Comparison of ENCODE assay signal across 19 cellular contexts in genomic region chr1:91879739-91880138, GRCh38. TPM values are rescaled to one million over a fixed set of nuclear protein-coding genes. Genes with fewer than 3 reads are reported as not detected.
DNase-seq lines count a peak whose midpoint lies in the region; ATAC-seq and TF ChIP-seq lines count a peak whose summit lies in the region.
"Had no signal": no experiment of that assay in that cellular context is flagged by ENCODE, and none has a peak within 500 bp of the region (broad histone marks: within the 10 kb centered on the region; RNA-seq: fewer than 3 reads in every experiment).

No MANE protein-coding gene starts in this region.

- peak overlapping the region; percentile 32 for H3K27ac Mint-ChIP-seq in T-helper 17 cell
- no peak overlapping the region for H3K27ac Mint-ChIP-seq in HFFc6
- H3K27ac Mint-ChIP-seq: IgD-negative memory B cell had no signal

- H3K36me3 ChIP-seq in mesenchymal stem cell (ENCODE audit: control insufficient read depth in 1 of 2, insufficient read depth in 2 of 2, low read depth in 1 of 2, low read length in 2 of 2), result peaks cover 0 to 30% of the 10 kb centered on the region in 2 experiments
- H3K36me3 ChIP-seq: BLaER1 had no signal

- H3K4me1 ChIP-seq in mesenchymal stem cell (ENCODE audit: control insufficient read depth, insufficient read depth, low read depth, low read length), result peaks cover 2% of the 10 kb centered on the region

- peak overlapping the region; percentile 50 for H3K9ac ChIP-seq in mesenchymal stem cell (ENCODE audit: low read length)
- H3K9ac ChIP-seq: BLaER1 had no signal

- ATAC-seq in T-helper 17 cell (no peak), HG03097 (IDR thresholded peaks at IDR 0.05; ENCODE audit: low FRiP score, unreplicated experiment) (no peak)
- ATAC-seq: PC-3 had no signal

- H3K27ac ChIP-seq in mesenchymal stem cell (ENCODE audit: low read length, poor library complexity, severe bottlenecking), result no peak overlapping the region
- H3K27ac ChIP-seq: BLaER1 had no signal

- peaks cover 48% of the 10 kb centered on the region for H3K4me1 Mint-ChIP-seq in T-helper 17 cell
- H3K4me1 Mint-ChIP-seq in HFFc6 (ENCODE audit: low read depth), result peaks cover 43% of the 10 kb centered on the region

- H4K8ac ChIP-seq in mesenchymal stem cell (ENCODE audit: low read length), result no peak overlapping the region

- no peak overlapping the region for H2BK5ac ChIP-seq in mesenchymal stem cell (ENCODE audit: low read depth, low read length, poor library complexity, severe bottlenecking)

- no peaks in the 10 kb centered on the region for H3K27me3 ChIP-seq in mesenchymal stem cell (ENCODE audit: control insufficient read depth in 1 of 2, insufficient read depth in 1 of 2, low read length in 2 of 2)

- no peaks in the 10 kb centered on the region for H3K9me3 Mint-ChIP-seq in HFFc6

- H2BK12ac ChIP-seq in mesenchymal stem cell (ENCODE audit: low read length in 2 of 2), result no peak overlapping the region

- DNase-seq in NCI-H2171 treated with DMSO at 0.1 percent for 48 hours (lab: John Stamatoyannopoulos, UW) (peak; percentile 3), NCI-H2171 (lab: John Stamatoyannopoulos, UW) (no peak), T-helper 17 cell (no peak), mesenchymal stem cell (no peak), anterior cingulate cortex (lab: John Stamatoyannopoulos, UW) (no peak), HFFc6 (no peak), NCI-H2196 (lab: John Stamatoyannopoulos, UW; ENCODE audit: unreplicated experiment) (no peak)
- DNase-seq: 8988T, EL, Kasumi-1, MM.1S, NCI-H1105, NCI-H1694 treated with DMSO at 0.1 percent for 48 hours, NCI-H2107, NCI-H748 treated with DMSO at 0.1 percent for 48 hours, PC-3 had no signal

- H2BK120ac ChIP-seq in mesenchymal stem cell (ENCODE audit: low read depth, low read length), result no peak overlapping the region

- H3K4ac ChIP-seq in mesenchymal stem cell (ENCODE audit: low read depth in 1 of 2, low read length in 2 of 2), result no peak overlapping the region

- no peak overlapping the region for H3K18ac ChIP-seq in mesenchymal stem cell (ENCODE audit: low read depth in 1 of 2, low read length in 2 of 2)

- H3K27me3 Mint-ChIP-seq in T-helper 17 cell (no peaks in the 10 kb centered on the region), HFFc6 (ENCODE audit: insufficient read depth) (peaks cover 4% of the 10 kb centered on the region)

- H2AFZ ChIP-seq in mesenchymal stem cell (ENCODE audit: low read depth, low read length), result no peak overlapping the region

- H3K9me3 ChIP-seq in T-helper 17 cell (ENCODE audit: control insufficient read depth, low read length, poor library complexity, severe bottlenecking) (no peaks in the 10 kb centered on the region), mesenchymal stem cell (ENCODE audit: control insufficient read depth, low read length) (no peaks in the 10 kb centered on the region)
- H3K9me3 ChIP-seq: BLaER1 had no signal

- H3K23ac ChIP-seq in mesenchymal stem cell (ENCODE audit: low read length in 2 of 2), result no peak overlapping the region

- H3K79me1 ChIP-seq in mesenchymal stem cell (replicated peaks; ENCODE audit: low read length, poor library complexity, severe bottlenecking), result peaks cover 27% of the 10 kb centered on the region

- H3K14ac ChIP-seq in mesenchymal stem cell (ENCODE audit: low read length in 2 of 2), result no peak overlapping the region

- no peak overlapping the region for H2AK5ac ChIP-seq in mesenchymal stem cell (ENCODE audit: low read length, severe bottlenecking)

- H3K4me2 ChIP-seq in mesenchymal stem cell (ENCODE audit: low read length, poor library complexity, severe bottlenecking), result no peak overlapping the region
- H3K4me2 ChIP-seq: BLaER1 had no signal

- H3K4me3 Mint-ChIP-seq in T-helper 17 cell (no peak overlapping the region), HFFc6 (no peak overlapping the region)
- H3K4me3 Mint-ChIP-seq: IgD-negative memory B cell had no signal

- H3K4me3 ChIP-seq in mesenchymal stem cell (ENCODE audit: insufficient read depth in 1 of 2, low read depth in 1 of 2, low read length in 2 of 2), result peak overlapping the region in 1 of 2 experiments; percentile 53
- H3K4me3 ChIP-seq: BLaER1 had no signal

- no peak overlapping the region for H4K91ac ChIP-seq in mesenchymal stem cell (ENCODE audit: low read length)

- no peak for TF ChIP-seq CTCF in HFFc6 (IDR thresholded peaks at IDR 0.05)

- H3K36me3 Mint-ChIP-seq in T-helper 17 cell (ENCODE audit: low read depth), result peaks cover 4% of the 10 kb centered on the region
- H3K36me3 Mint-ChIP-seq in HFFc6 (ENCODE audit: low read depth), result 0 out of 2 replicates have a peak, but pooled peaks cover 4% of the 10 kb centered on the region
- H3K36me3 Mint-ChIP-seq: IgD-negative memory B cell had no signal

- no peak overlapping the region for H2BK15ac ChIP-seq in mesenchymal stem cell (ENCODE audit: low read depth, poor library complexity, severe bottlenecking)

RNA-seq across cellular contexts. Expression of gene TGFBR3, which starts 6.2 kb away (rescaled TPM):
- 10 to 100 TPM; 21.0 to 27.6 TPM for total RNA-seq in T-helper 17 cell
- 10.0 TPM for polyA plus RNA-seq in mesenchymal stem cell (2013, experiment 1 of 2)
- polyA plus RNA-seq in mesenchymal stem cell (2013, experiment 2 of 2), result 10.3 TPM
- 10 to 100 TPM in 4 of 6 experiments, 1 to 10 TPM in 2; 5.8 to 21.1 (median 19.0) TPM for total RNA-seq in HFFc6 (2021; fragmentation: NEBNext Ultra II Directional; extraction: Animal tissue kit (Norgen Biotek cat#: 25700))
